Comparison of ENCODE assay signal across 2 cellular contexts in genomic region chr4:150127757-150128156, GRCh38.
TF ChIP-seq lines count a peak whose summit lies in the region.

No MANE protein-coding gene starts in this region.

TF ChIP-seq in SK-N-SH, 30 proteins besides CTCF, POLR2A, EP300 and RAD21 (continued from another document):
- TF ChIP-seq NRF1 (IDR thresholded peaks at IDR 0.05; ENCODE audit: low read depth, low read length), result no peak
- no peak for TF ChIP-seq FOXJ3 (CRISPR knock-in tag; IDR thresholded peaks at IDR 0.05)
- no peak for TF ChIP-seq FOSL2 (IDR thresholded peaks at IDR 0.05; ENCODE audit: borderline replicate concordance, low read depth)
- no peak for TF ChIP-seq RFX5 (IDR thresholded peaks at IDR 0.05; ENCODE audit: low read length)
- peak; percentile 27; the same call in 1 of the 2 replicates for TF ChIP-seq TCF12 (IDR thresholded peaks at IDR 0.05)
- no peak for TF ChIP-seq SMC3 (IDR thresholded peaks at IDR 0.05; ENCODE audit: low read depth, low read length)
- TF ChIP-seq NFIC (IDR thresholded peaks at IDR 0.05; ENCODE audit: borderline replicate concordance), result 0 out of 2 replicates have a peak, but pooled peaks have one; percentile 31
- TF ChIP-seq MAX (IDR thresholded peaks at IDR 0.05; ENCODE audit: low read depth), result no peak
- no peak for TF ChIP-seq MEF2A (IDR thresholded peaks at IDR 0.05; ENCODE audit: borderline replicate concordance, low read depth)

TF ChIP-seq in SK-N-SH treated with all-trans-retinoic acid at 6 μM for 48 hours, 23 proteins besides CTCF, POLR2A, EP300 and RAD21 (continued from another document):
- TF ChIP-seq CSRNP3 (CRISPR knock-in tag; IDR thresholded peaks at IDR 0.05) (no peak), TSHZ2 (CRISPR knock-in tag; IDR thresholded peaks at IDR 0.05) (no peak), PATZ1 (CRISPR knock-in tag; IDR thresholded peaks at IDR 0.05; ENCODE audit: borderline replicate concordance) (no peak)
